8 cellular contexts compared by ENCODE assay signal in the genomic region with DNA sequence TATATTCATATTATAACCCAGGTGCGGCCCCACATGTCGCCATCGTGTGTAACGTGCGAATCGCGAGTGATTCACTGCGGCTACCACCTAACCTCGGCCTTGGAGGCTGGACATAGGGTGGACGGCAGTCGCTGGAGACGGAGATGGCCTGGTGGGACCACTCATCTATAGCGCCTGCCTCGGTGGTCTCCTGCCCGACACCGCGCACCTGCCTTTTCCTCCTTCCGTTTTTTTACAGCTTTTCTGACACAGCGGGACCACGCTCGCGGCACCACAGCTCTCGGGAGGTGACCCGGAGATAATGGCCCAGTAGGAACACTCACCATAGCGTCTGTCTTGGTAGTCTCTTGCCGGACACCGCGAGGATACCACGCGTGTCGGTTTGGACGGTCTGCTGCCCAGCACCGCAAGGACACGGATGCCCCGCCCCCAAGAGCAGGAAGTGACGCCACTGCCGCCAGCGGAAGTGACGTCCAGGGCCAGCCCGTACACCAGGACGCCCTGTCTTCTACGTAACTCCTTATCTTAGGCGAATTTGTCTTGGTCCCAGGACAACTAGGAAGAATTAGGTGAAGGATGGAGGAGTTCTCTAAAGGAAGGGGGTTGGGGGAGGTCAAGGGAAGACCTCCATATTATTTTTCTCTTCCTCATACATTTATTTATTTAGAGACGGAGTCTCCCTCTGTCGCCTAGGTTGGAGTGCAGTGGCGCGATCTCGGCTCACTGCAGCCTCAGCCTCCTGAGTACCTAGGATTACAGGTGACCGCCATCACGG. TPM values are rescaled to one million over a fixed set of nuclear protein-coding genes. Genes with fewer than 3 reads are reported as not detected.
A peak's percentile ranks its signal among the peaks of the same experiment; 100 is the strongest.
DNase-seq lines count a peak whose midpoint lies in the region; ATAC-seq and TF ChIP-seq lines count a peak whose summit lies in the region.

No MANE protein-coding gene starts in this region.

- ATAC-seq in GM21381 (IDR thresholded peaks at IDR 0.05; ENCODE audit: unreplicated experiment): peak; percentile 81

- TF ChIP-seq CTCF in NB4 (IDR thresholded peaks at IDR 0.05; ENCODE audit: low read depth, low read length) (no peak), brain (conservative IDR thresholded peaks at IDR 0.05) (no peak), sigmoid colon (IDR thresholded peaks at IDR 0.05) (no peak)

- H3K4me3 Mint-ChIP-seq in brain: peak overlapping the region; percentile 97 to 100 (median 99)

- peak; percentile 7 to 81 (median 70) for DNase-seq in C1 segment of cervical spinal cord (lab: John Stamatoyannopoulos, UW)
- DNase-seq in NB4 (ENCODE audit: low read depth): peak; percentile 87
- DNase-seq in UCSD-AML1 (lab: John Stamatoyannopoulos, UW; ENCODE audit: unreplicated experiment): peak; percentile 81
- peak; percentile 94 for DNase-seq in sigmoid colon
- DNase-seq in NCI-H1417 treated with DMSO at 0.1 percent for 48 hours (lab: John Stamatoyannopoulos, UW): no peak

- no peaks in the 10 kb centered on the region for H3K27me3 ChIP-seq in iPS-15b (ENCODE audit: control insufficient read depth, insufficient read depth, low read length)
- H3K27me3 ChIP-seq in sigmoid colon: no peaks in the 10 kb centered on the region

- H3K27ac ChIP-seq in sigmoid colon: peak overlapping the region; percentile 83 to 90 (median 84)

- 44 to 46% methylated on average over 50 of the region's 50 CpGs for WGBS in sigmoid colon, 2 donors

- H3K9me3 Mint-ChIP-seq in brain: no peaks in the 10 kb centered on the region

- H3K27ac Mint-ChIP-seq in brain: peak overlapping the region; percentile 91 to 98 (median 96)

- H3K4me3 ChIP-seq in NB4 (ENCODE audit: low read depth, low read length): peak overlapping the region; percentile 88
- peak overlapping the region; percentile 88 for H3K4me3 ChIP-seq in iPS-15b (ENCODE audit: low read depth, low read length)
- H3K4me3 ChIP-seq in sigmoid colon: peak overlapping the region; percentile 42 to 60 (median 55)

- H3K4me1 Mint-ChIP-seq in brain: peaks cover 22% of the 10 kb centered on the region

- H3K9ac ChIP-seq in iPS-15b (ENCODE audit: low read depth, low read length): peak overlapping the region; percentile 54

- H3K9me3 ChIP-seq in iPS-15b (ENCODE audit: control insufficient read depth, insufficient read depth, low read length) (no peaks in the 10 kb centered on the region), sigmoid colon (no peaks in the 10 kb centered on the region)

- H3K36me3 ChIP-seq in iPS-15b (ENCODE audit: control insufficient read depth, insufficient read depth, low read length): peaks cover 7% of the 10 kb centered on the region
- peaks cover 0 to 35% (median 14%) of the 10 kb centered on the region in 4 donors for H3K36me3 ChIP-seq in sigmoid colon

- H3K36me3 Mint-ChIP-seq in brain: peaks cover 44% of the 10 kb centered on the region

- intact Hi-C loops in sigmoid colon (cut with DNase I): loop anchor here (10.0 kb wide), 1 partner anchor 393 kb away; a partner anchor contains a TSS

- no peak for TF ChIP-seq EP300 in sigmoid colon (IDR thresholded peaks at IDR 0.05)

- TF ChIP-seq POLR2A in NB4 (IDR thresholded peaks at IDR 0.05; ENCODE audit: extremely low read depth, insufficient read length): peak; percentile 49
- peak; percentile 82 to 85 for TF ChIP-seq POLR2A in sigmoid colon (IDR thresholded peaks at IDR 0.05)

- H3K4me1 ChIP-seq in iPS-15b (ENCODE audit: control insufficient read depth, insufficient read depth, low read length): peaks cover under 1% of the 10 kb centered on the region
- peaks cover 0 to 17% (median 8%) of the 10 kb centered on the region in 4 donors for H3K4me1 ChIP-seq in sigmoid colon

- H3K27me3 Mint-ChIP-seq in brain: peaks cover 7% of the 10 kb centered on the region

RNA-seq across cellular contexts. Expression of a gene that starts 6.4 kb away (rescaled TPM):
- polyA plus RNA-seq in brain (ENCODE audit: insufficient read depth, low read depth, low replicate concordance) (345 TPM), sigmoid colon (100 to 1,000 TPM; 103 to 146 (median 125) TPM)
- 100 to 1,000 TPM in 2 of 4 donors, 10 to 100 TPM in 2; 69.8 to 121 (median 99.0) TPM for total RNA-seq in sigmoid colon

RNA-seq across cellular contexts. Expression of a gene that starts 17.1 kb away (rescaled TPM):
- polyA plus RNA-seq in brain (ENCODE audit: insufficient read depth, low read depth, low replicate concordance) (3.2 TPM), sigmoid colon (1 to 10 TPM in 2 of 3 donors, under 1 TPM in 1; 0.60 to 6.4 (median 1.4) TPM)
- total RNA-seq in sigmoid colon: 1 to 10 TPM in 1 of 4 donors, under 1 TPM in 1, not detected in 2; 0.54 to 1.2 TPM
